In the genomic region with DNA sequence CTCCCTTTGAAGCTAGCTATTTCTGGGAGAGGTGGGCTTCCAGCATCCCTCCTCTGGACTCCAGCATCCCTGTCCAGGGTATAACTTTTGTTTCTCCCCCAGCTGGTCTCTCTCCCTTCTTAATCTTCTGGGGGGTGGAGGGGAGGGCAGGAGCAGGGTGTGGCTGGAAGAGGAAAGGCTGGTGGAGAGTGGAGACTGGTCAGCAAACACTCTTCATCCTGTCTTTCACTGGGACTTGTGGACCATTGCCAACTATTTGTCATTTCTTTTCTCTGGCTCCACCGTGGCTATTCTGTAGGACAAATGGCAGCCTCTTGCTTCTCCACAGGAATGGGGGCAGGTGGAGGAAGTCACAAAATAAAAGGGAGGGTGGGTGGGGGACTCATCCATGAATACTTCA, we compare ENCODE assay signal across 1 cellular context.
TF ChIP-seq lines count a peak whose summit lies in the region.

No MANE protein-coding gene starts in this region.

TF ChIP-seq in WTC11, 78 proteins besides CTCF, POLR2A, EP300 and RAD21 (continued from another document):
- TF ChIP-seq, protein P1, sequence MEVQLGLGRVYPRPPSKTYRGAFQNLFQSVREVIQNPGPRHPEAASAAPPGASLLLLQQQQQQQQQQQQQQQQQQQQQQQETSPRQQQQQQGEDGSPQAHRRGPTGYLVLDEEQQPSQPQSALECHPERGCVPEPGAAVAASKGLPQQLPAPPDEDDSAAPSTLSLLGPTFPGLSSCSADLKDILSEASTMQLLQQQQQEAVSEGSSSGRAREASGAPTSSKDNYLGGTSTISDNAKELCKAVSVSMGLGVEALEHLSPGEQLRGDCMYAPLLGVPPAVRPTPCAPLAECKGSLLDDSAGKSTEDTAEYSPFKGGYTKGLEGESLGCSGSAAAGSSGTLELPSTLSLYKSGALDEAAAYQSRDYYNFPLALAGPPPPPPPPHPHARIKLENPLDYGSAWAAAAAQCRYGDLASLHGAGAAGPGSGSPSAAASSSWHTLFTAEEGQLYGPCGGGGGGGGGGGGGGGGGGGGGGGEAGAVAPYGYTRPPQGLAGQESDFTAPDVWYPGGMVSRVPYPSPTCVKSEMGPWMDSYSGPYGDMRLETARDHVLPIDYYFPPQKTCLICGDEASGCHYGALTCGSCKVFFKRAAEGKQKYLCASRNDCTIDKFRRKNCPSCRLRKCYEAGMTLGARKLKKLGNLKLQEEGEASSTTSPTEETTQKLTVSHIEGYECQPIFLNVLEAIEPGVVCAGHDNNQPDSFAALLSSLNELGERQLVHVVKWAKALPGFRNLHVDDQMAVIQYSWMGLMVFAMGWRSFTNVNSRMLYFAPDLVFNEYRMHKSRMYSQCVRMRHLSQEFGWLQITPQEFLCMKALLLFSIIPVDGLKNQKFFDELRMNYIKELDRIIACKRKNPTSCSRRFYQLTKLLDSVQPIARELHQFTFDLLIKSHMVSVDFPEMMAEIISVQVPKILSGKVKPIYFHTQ (CRISPR knock-in tag; IDR thresholded peaks at IDR 0.05) = no peak
- TF ChIP-seq SOX15 (CRISPR knock-in tag; IDR thresholded peaks at IDR 0.05) (no peak), NFE2L1 (CRISPR knock-in tag; IDR thresholded peaks at IDR 0.05) (no peak), SP1 (CRISPR knock-in tag; conservative IDR thresholded peaks at IDR 0.05) (no peak)
